20 cellular contexts compared by ENCODE assay signal in genomic region chr14:104891121-104891551, GRCh38. TPM values are rescaled to one million over a fixed set of nuclear protein-coding genes. Genes with fewer than 3 reads are reported as not detected.
DNase-seq lines count a peak whose midpoint lies in the region; TF ChIP-seq lines count a peak whose summit lies in the region.
"Had no signal": no experiment of that assay in that cellular context is flagged by ENCODE, and none has a peak within 500 bp of the region (broad histone marks: within the 10 kb centered on the region; RNA-seq: fewer than 3 reads in every experiment).

No MANE protein-coding gene starts in this region.

- no peak overlapping the region for H4K91ac ChIP-seq in neuronal stem cell (ENCODE audit: low read depth, low read length, poor library complexity)

- no peaks in the 10 kb centered on the region for H3K4me1 ChIP-seq in breast epithelium
- H3K4me1 ChIP-seq in mammary epithelial cell (ENCODE audit: insufficient read depth, low read length) = peaks cover 8% of the 10 kb centered on the region
- H3K4me1 ChIP-seq in neuronal stem cell (ENCODE audit: control insufficient read depth in 2 of 2, insufficient read depth in 1 of 2, low read depth in 1 of 2, low read length in 2 of 2) = peaks cover 4 to 6% of the 10 kb centered on the region in 2 donors
- H3K4me1 ChIP-seq: Caco-2 had no signal

- POLR2A ChIA-PET in RWPE1 (lab: Yijun Ruan, JAX; ENCODE audit: low non-redundant PET) = no interaction called here

- no peak overlapping the region for H2BK15ac ChIP-seq in neuronal stem cell (ENCODE audit: low read length)

- no peaks in the 10 kb centered on the region for H4K20me1 ChIP-seq in mammary epithelial cell (ENCODE audit: insufficient read depth, low read length)

- H3K79me2 ChIP-seq in mammary epithelial cell (ENCODE audit: insufficient read depth, low read length) = peaks cover 17% of the 10 kb centered on the region

- DNase-seq in breast epithelium (ENCODE audit: low spot score in 2 of 2) = peak; percentile 16 to 50
- DNase-seq in mammary epithelial cell = no peak
- DNase-seq in GM06990 (ENCODE audit: extremely low read depth, insufficient read length) = peak; percentile 11
- no peak for DNase-seq in RWPE1 (ENCODE audit: low spot score)
- no peak for DNase-seq in neuronal stem cell (ENCODE audit: low spot score)
- DNase-seq in globus pallidus (ENCODE audit: low spot score) = no peak
- no peak for DNase-seq in hypothalamus (lab: John Stamatoyannopoulos, UW)
- DNase-seq: ACHN; AML-193; CD4-positive, CD25-positive, alpha-beta regulatory T cell; EL; HFFc6; NCI-H1092; NCI-H2227 treated with DMSO at 0.1 percent for 48 hours; NCI-H526 treated with DMSO at 0.1 percent for 48 hours; SIG-M5 had no signal

- no peak overlapping the region for H2BK120ac ChIP-seq in neuronal stem cell (ENCODE audit: low read depth, low read length)

- dilution Hi-C loops in mammary epithelial cell (cut with HindIII; ENCODE audit: low sequenced_read_pairs) = no loop called here

- H3K27me3 ChIP-seq in breast epithelium (no peaks in the 10 kb centered on the region), mammary epithelial cell (ENCODE audit: insufficient read depth, low read length) (no peaks in the 10 kb centered on the region), GM06990 (replicated peaks; ENCODE audit: control insufficient read depth, insufficient read depth, low read length) (no peaks in the 10 kb centered on the region; the same call in 1 of the 2 replicates), neuronal stem cell (ENCODE audit: control insufficient read depth in 3 of 3, insufficient read depth in 3 of 3, low read depth in 1 of 3, low read length in 3 of 3) (no peaks in the 10 kb centered on the region)

- H3K14ac ChIP-seq in neuronal stem cell (ENCODE audit: low read length) = no peak overlapping the region

- H3K18ac ChIP-seq in neuronal stem cell (ENCODE audit: low read length) = peak overlapping the region; percentile 44

- no peak overlapping the region for H2BK12ac ChIP-seq in neuronal stem cell (ENCODE audit: low read length)

- CTCF ChIA-PET in mammary epithelial cell (lab: Charles Lee; ENCODE audit: low non-redundant PET) (no interaction called here), RWPE1 (lab: Yijun Ruan, JAX) (no interaction called here)

- no peaks in the 10 kb centered on the region for H3K9me3 ChIP-seq in breast epithelium
- H3K9me3 ChIP-seq in mammary epithelial cell (replicated peaks; ENCODE audit: insufficient read depth, low read length) = no peaks in the 10 kb centered on the region
- H3K9me3 ChIP-seq in neuronal stem cell (replicated peaks in 1 of 2; ENCODE audit: control insufficient read depth in 2 of 2, insufficient read depth in 1 of 2, low read depth in 1 of 2, low read length in 2 of 2) = no peaks in the 10 kb centered on the region
- H3K9me3 ChIP-seq: Caco-2 had no signal

- TF ChIP-seq POLR2A in breast epithelium (IDR thresholded peaks at IDR 0.05) = no peak

- H4K8ac ChIP-seq in neuronal stem cell (ENCODE audit: low read depth, low read length) = no peak overlapping the region

- H3K4me2 ChIP-seq in mammary epithelial cell (ENCODE audit: insufficient read depth, low read depth, low read length) (no peak overlapping the region), neuronal stem cell (ENCODE audit: insufficient read depth, low read length, poor library complexity, severe bottlenecking) (no peak overlapping the region)
- H3K4me2 ChIP-seq: KMS-11 had no signal

- no peak overlapping the region for H2AK5ac ChIP-seq in neuronal stem cell (ENCODE audit: low read depth, low read length)

- H3K36me3 ChIP-seq in breast epithelium = no peaks in the 10 kb centered on the region
- H3K36me3 ChIP-seq in mammary epithelial cell (ENCODE audit: insufficient read depth, low read length) = peaks cover 10% of the 10 kb centered on the region
- no peaks in the 10 kb centered on the region for H3K36me3 ChIP-seq in GM06990 (ENCODE audit: control insufficient read depth, insufficient read depth, low read length)
- peaks cover 2 to 8% of the 10 kb centered on the region in 2 donors for H3K36me3 ChIP-seq in neuronal stem cell (replicated peaks in 1 of 2; ENCODE audit: control insufficient read depth in 2 of 2, insufficient read depth in 2 of 2, low read length in 2 of 2)

- WGBS in mammary epithelial cell (ENCODE audit: low coverage, missing lambda C conversion rate) = 81% methylated on average over 2 of the region's 4 CpGs
- WGBS in neuronal stem cell (ENCODE audit: extremely low coverage in 2 of 2, insufficient read length in 2 of 2, insufficient replicate concordance in 1 of 2), 2 donors = no CpG with 5 or more reads among the region's 4 CpGs

- H3K23ac ChIP-seq in neuronal stem cell (ENCODE audit: low read depth, low read length, poor library complexity) = peak overlapping the region; percentile 73

- no peak overlapping the region for H3K27ac ChIP-seq in breast epithelium
- H3K27ac ChIP-seq in mammary epithelial cell (ENCODE audit: insufficient read depth, low read depth, low read length) = no peak overlapping the region
- peak overlapping the region; percentile 55; the same call in 1 of the 2 replicates for H3K27ac ChIP-seq in RWPE1
- no peak overlapping the region for H3K27ac ChIP-seq in neuronal stem cell (replicated peaks; ENCODE audit: low read length)
- H3K27ac ChIP-seq: KMS-11 had no signal

- no peak overlapping the region for H3K4ac ChIP-seq in neuronal stem cell (ENCODE audit: low read length)

- no peak overlapping the region for H2AFZ ChIP-seq in mammary epithelial cell (ENCODE audit: low read depth, low read length)
- H2AFZ ChIP-seq in neuronal stem cell (ENCODE audit: low read length) = no peak overlapping the region

- peak overlapping the region; percentile 75 for H2BK5ac ChIP-seq in neuronal stem cell (ENCODE audit: low read length)

- BruUV-seq in mammary epithelial cell (replicated peaks; lab: Mats Ljungman, UMichigan) = no TSS peak

- in situ Hi-C loops in mammary epithelial cell (cut with MboI; ENCODE audit: low sequenced_read_pairs in 2 of 2) = no loop called here

- no peak overlapping the region for H3K9ac ChIP-seq in mammary epithelial cell (ENCODE audit: insufficient read depth, low read length)
- H3K9ac ChIP-seq in neuronal stem cell (ENCODE audit: low read depth, low read length, poor library complexity) = no peak overlapping the region
- H3K9ac ChIP-seq: KMS-11 had no signal

- H3K4me3 ChIP-seq in breast epithelium (no peak overlapping the region), mammary epithelial cell (replicated peaks in 1 of 3; ENCODE audit: insufficient read depth in 1 of 3, low read depth in 2 of 3, low read length in 3 of 3) (no peak overlapping the region), GM06990 (replicated peaks; ENCODE audit: low read depth, low read length) (no peak overlapping the region), neuronal stem cell (ENCODE audit: low read length in 2 of 2) (no peak overlapping the region)

- TF ChIP-seq CTCF in breast epithelium (IDR thresholded peaks at IDR 0.05) (no peak), mammary epithelial cell (conservative IDR thresholded peaks at IDR 0.05 in 1 of 2, IDR thresholded peaks at IDR 0.05 in 1 of 2; ENCODE audit: extremely low read depth in 1 of 2, insufficient read depth in 1 of 2, low read depth in 1 of 2, low read length in 2 of 2) (no peak), GM06990 (IDR thresholded peaks at IDR 0.05; ENCODE audit: insufficient read depth, low read length, poor library complexity, severe bottlenecking) (no peak), RWPE1 (conservative IDR thresholded peaks at IDR 0.05; ENCODE audit: low read depth) (no peak)

- intact Hi-C loops in breast epithelium (cut with DNase I; ENCODE audit: low total_unique reads) = no loop called here
- intact Hi-C loops in mammary epithelial cell (cut with micrococcal nuclease) = no loop called here

- peaks cover 7% of the 10 kb centered on the region for H3K79me1 ChIP-seq in neuronal stem cell (ENCODE audit: low read depth, low read length)

RNA-seq across cellular contexts. Expression of gene CEP170B, which starts 26.1 kb away (rescaled TPM):
- total RNA-seq in breast epithelium (10 to 100 TPM; 10.1 to 14.8 (median 13.8) TPM), mammary epithelial cell (10 to 100 TPM; 61.3 to 91.4 TPM)
- 23.1 TPM for polyA plus RNA-seq in mammary epithelial cell
- 12.0 TPM for polyA minus RNA-seq in mammary epithelial cell
- polyA plus RNA-seq in neuronal stem cell (2013, experiment 1 of 2) = 12.3 TPM
- 11.4 TPM for polyA plus RNA-seq in neuronal stem cell (2013, experiment 2 of 2)

RNA-seq across cellular contexts. Expression of gene PLD4, which starts 33.5 kb away (rescaled TPM):
- total RNA-seq in breast epithelium (1 to 10 TPM in 1 of 3 donors, under 1 TPM in 1, not detected in 1; 0.33 to 4.0 TPM), mammary epithelial cell (under 1 TPM in 1 of 2 donors, not detected in 1; 0.09 TPM)
- polyA plus RNA-seq in mammary epithelial cell = 0.01 TPM
- not detected for polyA minus RNA-seq in mammary epithelial cell
- polyA plus RNA-seq in neuronal stem cell (2013, experiment 1 of 2) = 0.04 TPM
- polyA plus RNA-seq in neuronal stem cell (2013, experiment 2 of 2) = 0.03 TPM
- total RNA-seq: Caco-2; CD4-positive, CD25-positive, alpha-beta regulatory T cell; H4; M059J had no signal

Comparison
In these comparisons a context has a peak if more than half of its experiments do, and no peak if none do; other contexts are left out.
1. DNase-seq: peak in breast epithelium (2 of 2) and GM06990 (single experiment); none in mammary epithelial cell (single experiment), RWPE1 (single experiment), neuronal stem cell (single experiment), globus pallidus (single experiment) and hypothalamus (0 of 51).